In the genomic region with DNA sequence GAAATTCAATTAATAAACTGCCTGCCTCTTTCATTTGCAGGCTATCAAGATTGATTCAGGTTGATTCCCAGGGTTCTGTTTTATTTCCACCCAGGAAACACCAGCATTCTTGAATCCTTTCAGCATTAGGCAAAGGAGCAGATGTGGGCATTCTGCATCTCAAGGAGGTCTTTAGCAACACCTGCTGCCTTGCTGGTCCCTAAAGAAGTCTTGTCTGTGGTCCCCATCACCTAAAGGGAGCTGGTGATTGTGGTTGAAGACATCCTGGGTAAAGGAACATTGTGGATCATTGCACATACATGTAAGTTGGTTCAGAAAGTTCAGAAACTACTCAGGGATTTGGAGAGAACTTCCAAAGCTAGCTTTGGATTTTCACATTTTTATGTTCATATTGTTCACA, we compare ENCODE assay signal across 28 cellular contexts.
"Had no signal": no experiment of that assay in that cellular context is flagged by ENCODE, and none has a peak within 500 bp of the region (broad histone marks: within the 10 kb centered on the region; RNA-seq: fewer than 3 reads in every experiment).

No MANE protein-coding gene starts in this region.

- H3K27me3 ChIP-seq: Peyer's patch, SJSA1 had no signal

- H3K4me1 ChIP-seq: Peyer's patch had no signal

- H3K4me3 ChIP-seq: Peyer's patch, SJSA1 had no signal

- H3K27ac ChIP-seq: Peyer's patch, SJSA1 had no signal

- ATAC-seq: PC-3, SK-N-SH treated with all-trans-retinoic acid at 6 μM for 48 hours, T-cell, T-helper 17 cell had no signal

- H3K36me3 ChIP-seq: Peyer's patch, SJSA1 had no signal

- H3K9me3 ChIP-seq: Peyer's patch, SJSA1 had no signal

- DNase-seq: MM.1S; MV-4-11; NCI-H1092; NCI-H1105; NCI-H1417 treated with DMSO at 0.1 percent for 48 hours; NCI-H1436 treated with DMSO at 0.1 percent for 48 hours; NCI-H1694 treated with DMSO at 0.1 percent for 48 hours; NCI-H187 treated with DMSO at 0.1 percent for 48 hours; NCI-H2029; NCI-H2081 treated with DMSO at 0.1 percent for 48 hours; NCI-H2107; NCI-H2171; NCI-H226; NCI-H446 treated with DMSO at 0.1 percent for 48 hours; NCI-H510A; NCI-H526; NCI-H774; NK-92 treated with Interleukin-12 subunit alpha and Interleukin-12 subunit beta, amount 100 ng/mL, for 24 hours; OCI-M1; PC-3; Peyer's patch; Right ventricle myocardium superior; RPMI8226; SHP77 treated with DMSO at 0.1 percent for 48 hours; T-cell; T-helper 17 cell had no signal
